In the genomic region with DNA sequence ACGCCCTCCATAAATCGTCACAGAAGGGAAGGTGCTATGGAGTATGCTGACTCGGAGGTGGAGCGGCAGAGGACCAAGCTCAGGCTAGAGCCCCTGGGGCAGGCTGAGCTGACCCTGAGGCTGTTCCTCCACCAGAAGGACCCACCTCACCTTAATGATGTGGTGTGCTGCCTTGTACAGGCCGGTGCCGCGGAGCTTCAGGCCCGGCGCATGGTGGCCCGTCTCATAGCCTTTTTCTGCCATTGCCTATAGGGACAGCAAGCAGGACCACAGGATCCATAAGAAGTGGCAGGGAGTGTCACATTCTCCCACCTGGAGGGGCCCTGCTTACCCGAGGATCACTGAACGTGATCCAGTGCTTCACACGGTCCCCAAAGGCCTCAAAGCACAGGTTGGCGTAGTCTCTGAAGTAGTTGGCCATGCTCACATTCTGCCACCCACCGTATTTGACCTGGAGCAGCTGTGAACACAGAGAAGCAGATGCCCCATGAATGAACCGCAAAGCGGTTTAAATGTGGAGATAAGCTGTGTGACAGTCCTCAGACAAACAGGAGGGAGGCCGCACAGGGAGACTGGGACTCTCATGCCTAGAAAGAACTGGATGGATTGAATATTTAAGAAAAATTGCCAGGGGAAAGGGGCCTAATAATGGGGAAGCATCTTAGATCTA, we compare ENCODE assay signal across 29 cellular contexts. TPM values are rescaled to one million over a fixed set of nuclear protein-coding genes. Genes with fewer than 3 reads are reported as not detected.
"Had no signal": no experiment of that assay in that cellular context is flagged by ENCODE, and none has a peak within 500 bp of the region (broad histone marks: within the 10 kb centered on the region; RNA-seq: fewer than 3 reads in every experiment).

No MANE protein-coding gene starts in this region.

- DNase-seq: activated B cell treated with CpG ODN at 0.5 μM for 24 hours; activated CD4-positive, alpha-beta T cell treated with anti-CD3 and anti-CD28 coated beads for 1 hour; activated CD4-positive, alpha-beta T cell treated with anti-CD3 and anti-CD28 coated beads, Interleukin-2, amount 10 ng/mL, durations not matched to agents 24 days and 14 days; activated CD4-positive, alpha-beta T cell treated with anti-CD3 and anti-CD28 coated beads, Interleukin-2, amount 50 U/mL, for 48 hours; activated CD8-positive, alpha-beta memory T cell treated with anti-CD3 and anti-CD28 coated beads, Interleukin-2, amount 10 ng/mL, durations not matched to agents 7 days and 5 days; activated effector memory CD4-positive, alpha-beta T cell treated with Interleukin-2 at 50 U/mL for 16 hours; activated naive CD4-positive, alpha-beta T cell; activated T-cell treated with anti-CD3 and anti-CD28 coated beads, Interleukin-2, amount 50 U/mL, for 24 hours; aorta; caudate nucleus; MG63; MV-4-11; NCI-H1092 treated with DMSO at 0.1 percent for 48 hours; NCI-H1417 treated with DMSO at 0.1 percent for 48 hours; NCI-H187; NCI-H2081; NCI-H446; NCI-H524; NCI-H748 treated with DMSO at 0.1 percent for 48 hours; NK-92 treated with Interleukin-12 subunit alpha and Interleukin-12 subunit beta, amount 100 ng/mL, for 24 hours; Peyer's patch; Right ventricle myocardium superior had no signal

- H3K4me1 Mint-ChIP-seq: activated B cell treated with CpG ODN at 0.5 μM for 24 hours; activated CD4-positive, alpha-beta T cell treated with anti-CD3 and anti-CD28 coated beads, Interleukin-2, amount 10 ng/mL, durations not matched to agents 24 days and 14 days; activated naive CD4-positive, alpha-beta T cell treated with anti-CD3 and anti-CD28 coated beads, Interleukin-2, amount 50 U/mL, for 24 hours; IgD-negative memory B cell had no signal

- H3K4me1 ChIP-seq: breast epithelium, Peyer's patch had no signal

- H3K9me3 ChIP-seq: breast epithelium, MG63, Peyer's patch had no signal

- ATAC-seq: activated CD8-positive, alpha-beta memory T cell treated with anti-CD3 and anti-CD28 coated beads, Interleukin-2, amount 10 ng/mL, durations not matched to agents 7 days and 5 days had no signal

- H3K4me3 Mint-ChIP-seq: activated B cell treated with CpG ODN at 0.5 μM for 24 hours; activated CD4-positive, alpha-beta T cell treated with anti-CD3 and anti-CD28 coated beads, Interleukin-2, amount 10 ng/mL, durations not matched to agents 24 days and 14 days; activated CD8-positive, alpha-beta memory T cell treated with anti-CD3 and anti-CD28 coated beads, Interleukin-2, amount 10 ng/mL, durations not matched to agents 7 days and 5 days; activated naive CD4-positive, alpha-beta T cell treated with anti-CD3 and anti-CD28 coated beads, Interleukin-2, amount 50 U/mL, for 24 hours; activated T-cell treated with anti-CD3 and anti-CD28 coated beads, Interleukin-2, amount 50 U/mL, for 24 hours; activated T-helper 1 cell treated with anti-CD3 and anti-CD28 coated beads, Interleukin-12 subunit alpha, Interleukin-12 subunit beta, Interleukin-2, Interleukin-4 antibody, amounts not matched to agents 30 ng/mL and 10 ng/mL and 1 ng/mL, durations not matched to agents 14 hours and 24 hours and 36 hours; IgD-negative memory B cell; T-helper 1 cell treated with Interleukin-12 subunit alpha and Interleukin-12 subunit beta and Interleukin-4 antibody, amounts not matched to agents 30 μg/mL and 1 μg/mL, for 36 hours had no signal

- H3K27ac ChIP-seq: breast epithelium, KMS-11, Peyer's patch, RWPE1 had no signal

- H3K36me3 ChIP-seq: breast epithelium, MG63, Peyer's patch had no signal

- H3K36me3 Mint-ChIP-seq: activated CD8-positive, alpha-beta memory T cell treated with anti-CD3 and anti-CD28 coated beads, Interleukin-2, amount 10 ng/mL, durations not matched to agents 7 days and 5 days; activated naive CD4-positive, alpha-beta T cell treated with anti-CD3 and anti-CD28 coated beads, Interleukin-2, amount 50 U/mL, for 24 hours; IgD-negative memory B cell had no signal

- H3K27me3 Mint-ChIP-seq: activated B cell treated with CpG ODN at 0.5 μM for 24 hours; activated CD4-positive, alpha-beta T cell treated with anti-CD3 and anti-CD28 coated beads, Interleukin-2, amount 10 ng/mL, durations not matched to agents 24 days and 14 days; activated CD8-positive, alpha-beta memory T cell treated with anti-CD3 and anti-CD28 coated beads, Interleukin-2, amount 10 ng/mL, durations not matched to agents 7 days and 5 days; activated naive CD4-positive, alpha-beta T cell treated with anti-CD3 and anti-CD28 coated beads, Interleukin-2, amount 50 U/mL, for 24 hours; activated T-cell treated with anti-CD3 and anti-CD28 coated beads, Interleukin-2, amount 50 U/mL, for 24 hours; IgD-negative memory B cell had no signal

- H3K27me3 ChIP-seq: breast epithelium, MG63, Peyer's patch had no signal

- H3K27ac Mint-ChIP-seq: activated B cell treated with CpG ODN at 0.5 μM for 24 hours; activated CD4-positive, alpha-beta T cell treated with anti-CD3 and anti-CD28 coated beads, Interleukin-2, amount 10 ng/mL, durations not matched to agents 24 days and 14 days; activated CD8-positive, alpha-beta memory T cell treated with anti-CD3 and anti-CD28 coated beads, Interleukin-2, amount 10 ng/mL, durations not matched to agents 7 days and 5 days; activated naive CD4-positive, alpha-beta T cell treated with anti-CD3 and anti-CD28 coated beads, Interleukin-2, amount 50 U/mL, for 24 hours; activated T-cell treated with anti-CD3 and anti-CD28 coated beads, Interleukin-2, amount 50 U/mL, for 24 hours; activated T-helper 1 cell treated with anti-CD3 and anti-CD28 coated beads, Interleukin-12 subunit alpha, Interleukin-12 subunit beta, Interleukin-2, Interleukin-4 antibody, amounts not matched to agents 30 ng/mL and 10 ng/mL and 1 ng/mL, durations not matched to agents 14 hours and 24 hours and 36 hours; IgD-negative memory B cell; T-helper 1 cell treated with Interleukin-12 subunit alpha and Interleukin-12 subunit beta and Interleukin-4 antibody, amounts not matched to agents 30 μg/mL and 1 μg/mL, for 36 hours had no signal

- H3K9me3 Mint-ChIP-seq: activated B cell treated with CpG ODN at 0.5 μM for 24 hours; activated CD4-positive, alpha-beta T cell treated with anti-CD3 and anti-CD28 coated beads, Interleukin-2, amount 10 ng/mL, durations not matched to agents 24 days and 14 days; activated naive CD4-positive, alpha-beta T cell treated with anti-CD3 and anti-CD28 coated beads, Interleukin-2, amount 50 U/mL, for 24 hours; activated T-cell treated with anti-CD3 and anti-CD28 coated beads, Interleukin-2, amount 50 U/mL, for 24 hours; activated T-helper 1 cell treated with anti-CD3 and anti-CD28 coated beads, Interleukin-12 subunit alpha, Interleukin-12 subunit beta, Interleukin-2, Interleukin-4 antibody, amounts not matched to agents 30 ng/mL and 10 ng/mL and 1 ng/mL, durations not matched to agents 14 hours and 24 hours and 36 hours; IgD-negative memory B cell; T-helper 1 cell treated with Interleukin-12 subunit alpha and Interleukin-12 subunit beta and Interleukin-4 antibody, amounts not matched to agents 30 μg/mL and 1 μg/mL, for 36 hours had no signal

- H3K4me3 ChIP-seq: breast epithelium, MG63, Peyer's patch had no signal

RNA-seq across cellular contexts. Expression of a gene that starts 4.8 kb away (rescaled TPM):
- total RNA-seq: activated B cell treated with CpG ODN at 0.5 μM for 24 hours; activated CD4-positive, alpha-beta T cell treated with anti-CD3 and anti-CD28 coated beads, Interleukin-2, amount 10 ng/mL, durations not matched to agents 24 days and 14 days; activated CD8-positive, alpha-beta memory T cell treated with anti-CD3 and anti-CD28 coated beads, Interleukin-2, amount 10 ng/mL, durations not matched to agents 7 days and 5 days; activated T-helper 1 cell treated with anti-CD3 and anti-CD28 coated beads, Interleukin-12 subunit alpha, Interleukin-12 subunit beta, Interleukin-2, Interleukin-4 antibody, amounts not matched to agents 30 ng/mL and 10 ng/mL and 1 ng/mL, durations not matched to agents 14 hours and 24 hours and 36 hours; aorta; breast epithelium; Peyer's patch; Right ventricle myocardium superior had no signal
- polyA plus RNA-seq: aorta, IgD-negative memory B cell had no signal
